Comparison of ENCODE assay signal across 1 cellular context in genomic region chr3:128679338-128679737, GRCh38.
TF ChIP-seq lines count a peak whose summit lies in the region.

No MANE protein-coding gene starts in this region.

TF ChIP-seq in IMR-90, 13 proteins besides CTCF, POLR2A, EP300 and RAD21:
- TF ChIP-seq RCOR1 (IDR thresholded peaks at IDR 0.05; ENCODE audit: insufficient replicate concordance, low read length): no peak
- no peak for TF ChIP-seq USF2 (IDR thresholded peaks at IDR 0.05; ENCODE audit: low read depth, low read length)
- TF ChIP-seq NFE2L2 (IDR thresholded peaks at IDR 0.05; ENCODE audit: low read depth, low read length): no peak
- TF ChIP-seq CHD1 (IDR thresholded peaks at IDR 0.05; ENCODE audit: low read depth, low read length): no peak
- TF ChIP-seq MAFK (IDR thresholded peaks at IDR 0.05; ENCODE audit: low read depth, low read length): no peak
- TF ChIP-seq BHLHE40 (IDR thresholded peaks at IDR 0.05; ENCODE audit: low read depth, low read length): no peak
- no peak for TF ChIP-seq CEBPB (IDR thresholded peaks at IDR 0.05; ENCODE audit: low read depth, low read length)
- TF ChIP-seq MAZ (IDR thresholded peaks at IDR 0.05; ENCODE audit: borderline replicate concordance, low read depth, low read length): no peak
- TF ChIP-seq FOS (IDR thresholded peaks at IDR 0.05; ENCODE audit: low read depth, low read length): no peak
- TF ChIP-seq MXI1 (IDR thresholded peaks at IDR 0.05; ENCODE audit: borderline replicate concordance, low read depth, low read length): no peak
TF ChIP-seq in IMR-90: peak in this region for 0.
